In the genomic region with DNA sequence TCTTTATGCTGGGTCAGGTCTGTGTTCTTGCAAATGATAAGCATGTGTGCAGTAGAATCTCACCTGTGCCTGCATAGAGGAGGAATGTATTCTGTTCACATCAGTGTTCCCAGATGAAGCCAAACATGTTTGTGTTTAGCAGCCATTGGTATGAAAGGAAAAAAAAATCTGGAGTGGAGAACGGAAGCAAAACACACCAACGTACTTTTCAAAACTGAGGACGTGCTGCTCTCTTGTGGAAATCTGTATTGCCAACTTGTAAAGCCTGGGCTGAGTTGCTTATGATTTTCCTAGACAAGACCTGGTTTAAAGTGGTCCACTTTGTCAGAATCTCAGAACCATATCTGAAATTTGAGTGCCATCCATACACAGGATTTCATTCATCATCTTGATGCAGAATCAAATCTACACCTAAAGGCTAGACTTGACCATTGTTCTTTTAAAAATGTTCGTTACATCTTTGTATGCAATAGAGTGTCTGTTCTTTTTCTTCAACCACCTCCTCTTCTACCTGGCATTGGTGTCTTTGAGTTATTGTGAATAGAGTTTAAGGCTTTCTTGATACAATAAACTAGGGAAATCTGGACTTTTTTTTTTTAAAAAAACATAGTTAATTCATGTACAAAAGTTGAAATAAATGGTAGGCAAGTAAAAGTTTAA, we compare ENCODE assay signal across 8 cellular contexts.
DNase-seq lines count a peak whose midpoint lies in the region; ATAC-seq and TF ChIP-seq lines count a peak whose summit lies in the region.

No MANE protein-coding gene starts in this region.

- H3K36me3 Mint-ChIP-seq in osteocyte (ENCODE audit: unreplicated experiment), result no peaks in the 10 kb centered on the region

- peak overlapping the region; percentile 51 for H3K4me3 Mint-ChIP-seq in osteocyte (ENCODE audit: unreplicated experiment)

- ATAC-seq in GM21717 (IDR thresholded peaks at IDR 0.05; ENCODE audit: unreplicated experiment) (peak; percentile 54), GM21367 (IDR thresholded peaks at IDR 0.05; ENCODE audit: unreplicated experiment) (no peak), GM18519 (IDR thresholded peaks at IDR 0.05; ENCODE audit: low FRiP score, unreplicated experiment) (no peak)

- no peak overlapping the region for H3K27ac Mint-ChIP-seq in osteocyte (ENCODE audit: unreplicated experiment)

- peaks cover 46% of the 10 kb centered on the region for H3K4me1 Mint-ChIP-seq in osteocyte (ENCODE audit: unreplicated experiment)

- H3K27ac ChIP-seq in cingulate gyrus (ENCODE audit: low read depth, low read length), result peak overlapping the region; percentile 47

- H3K9me3 Mint-ChIP-seq in osteocyte (ENCODE audit: unreplicated experiment), result no peaks in the 10 kb centered on the region

- no peak for DNase-seq in AG09309 (ENCODE audit: low read depth)
- DNase-seq in NCI-H446 (lab: John Stamatoyannopoulos, UW), result peak; percentile 52 to 81
- no peak for DNase-seq in osteocyte (ENCODE audit: extremely low spot score, unreplicated experiment)
- DNase-seq in activated CD4-positive, alpha-beta T cell treated with anti-CD3 and anti-CD28 coated beads, Interleukin-2, amount 50 U/mL, for 1 hour, result no peak

- H3K27me3 Mint-ChIP-seq in osteocyte (ENCODE audit: unreplicated experiment), result no peaks in the 10 kb centered on the region

- TF ChIP-seq CTCF in AG09309 (IDR thresholded peaks at IDR 0.05; ENCODE audit: control insufficient read depth, insufficient read depth, low read depth, low read length, missing control alignments) (peak; percentile 40), osteocyte (IDR thresholded peaks at IDR 0.05) (peak; percentile 82)

- H3K4me3 ChIP-seq in AG09309 (ENCODE audit: control insufficient read depth, low read depth, low read length), result no peak overlapping the region

Comparison
In these comparisons a context has a peak if more than half of its experiments do, and no peak if none do; other contexts are left out.
1. DNase-seq: peak in NCI-H446 (2 of 2); none in AG09309 (single experiment), osteocyte (single experiment) and activated CD4-positive, alpha-beta T cell treated with anti-CD3 and anti-CD28 coated beads, Interleukin-2, amount 50 U/mL, for 1 hour (single experiment).